In genomic region chr2:174027956-174028355, GRCh38 we compare ENCODE assay signal across 18 cellular contexts.
DNase-seq lines count a peak whose midpoint lies in the region; ATAC-seq and TF ChIP-seq lines count a peak whose summit lies in the region.
"Had no signal": no experiment of that assay in that cellular context is flagged by ENCODE, and none has a peak within 500 bp of the region (broad histone marks: within the 10 kb centered on the region; RNA-seq: fewer than 3 reads in every experiment).

No MANE protein-coding gene starts in this region.

- H3K23ac ChIP-seq in IMR-90 (ENCODE audit: low read depth, low read length) = no peak overlapping the region; the same call in 1 of the 2 replicates
- H3K23ac ChIP-seq in neuronal stem cell (ENCODE audit: low read depth, low read length, poor library complexity) = no peak overlapping the region

- in situ Hi-C loops in IMR-90 (cut with MboI; ENCODE audit: low sequenced_read_pairs) = no loop called here

- POLR2A ChIA-PET in IMR-90 (lab: Charles Lee; ENCODE audit: unreplicated experiment) = interaction anchor here (0.6 kb wide), 1 partner anchor 38 kb away, joined by 15 read pairs; no protein-coding TSS in a partner anchor

- H2AFZ ChIP-seq in IMR-90 (replicated peaks; ENCODE audit: low read length, poor library complexity) = peak overlapping the region; percentile 67
- H2AFZ ChIP-seq in neuronal stem cell (ENCODE audit: low read length) = peak overlapping the region; percentile 12

- H3K4me3 Mint-ChIP-seq in endodermal cell = no peak overlapping the region
- H3K4me3 Mint-ChIP-seq: CD8-positive, alpha-beta T cell; stimulated activated naive B cell treated with anti-CD40 and anti-IgM and Interleukin-4, amounts not matched to agents 10 μg/mL and 1 μg/mL and 100 μg/mL, for 72 hours; T-cell had no signal

- intact Hi-C loops in IMR-90 (cut with micrococcal nuclease) = no loop called here

- TF ChIP-seq POLR2A in IMR-90 (IDR thresholded peaks at IDR 0.05; ENCODE audit: low read depth, low read length) = no peak

- H3K27ac ChIP-seq in IMR-90 (ENCODE audit: insufficient read depth, low read length) = peak overlapping the region; percentile 11; the same call in 1 of the 2 replicates
- no peak overlapping the region for H3K27ac ChIP-seq in endodermal cell (ENCODE audit: low read depth, low read length)
- no peak overlapping the region for H3K27ac ChIP-seq in neuronal stem cell (replicated peaks; ENCODE audit: low read length)
- H3K27ac ChIP-seq: skin epidermis, thoracic aorta had no signal

- peak overlapping the region in 1 of 2 experiments; percentile 54; a peak in 1 of 4 replicates for H4K8ac ChIP-seq in IMR-90 (ENCODE audit: low read depth in 2 of 2, low read length in 2 of 2)
- no peak overlapping the region for H4K8ac ChIP-seq in neuronal stem cell (ENCODE audit: low read depth, low read length)

- no peaks in the 10 kb centered on the region for H3K9me3 Mint-ChIP-seq in endodermal cell
- H3K9me3 Mint-ChIP-seq: CD8-positive, alpha-beta T cell; stimulated activated naive B cell treated with anti-CD40 and anti-IgM and Interleukin-4, amounts not matched to agents 10 μg/mL and 1 μg/mL and 100 μg/mL, for 72 hours; T-cell had no signal

- no peak overlapping the region for H3K4me3 ChIP-seq in IMR-90 (ENCODE audit: insufficient read depth, low read depth, low read length)
- H3K4me3 ChIP-seq in endodermal cell (ENCODE audit: low read length) = no peak overlapping the region
- H3K4me3 ChIP-seq in neuronal stem cell (ENCODE audit: low read length in 2 of 2) = no peak overlapping the region
- H3K4me3 ChIP-seq: skin epidermis, thoracic aorta had no signal

- peak overlapping the region; percentile 61; the same call in 1 of the 2 replicates for H4K5ac ChIP-seq in IMR-90 (ENCODE audit: low read depth, low read length)

- H3K4ac ChIP-seq in IMR-90 (ENCODE audit: low read depth, low read length) (peak overlapping the region; percentile 64), neuronal stem cell (ENCODE audit: low read length) (no peak overlapping the region)

- TF ChIP-seq RAD21 in IMR-90 (IDR thresholded peaks at IDR 0.05; ENCODE audit: low read length) = no peak

- no peaks in the 10 kb centered on the region for H3K9me3 ChIP-seq in IMR-90 (ENCODE audit: control insufficient read depth, insufficient read depth, low read length)
- no peaks in the 10 kb centered on the region for H3K9me3 ChIP-seq in endodermal cell (ENCODE audit: control insufficient read depth, low read length)
- no peaks in the 10 kb centered on the region for H3K9me3 ChIP-seq in neuronal stem cell (replicated peaks in 1 of 2; ENCODE audit: control insufficient read depth in 2 of 2, insufficient read depth in 1 of 2, low read depth in 1 of 2, low read length in 2 of 2)
- H3K9me3 ChIP-seq: thoracic aorta had no signal

- peaks cover 23% of the 10 kb centered on the region for H3K4me1 Mint-ChIP-seq in endodermal cell
- H3K4me1 Mint-ChIP-seq: T-cell had no signal

- H3K36me3 ChIP-seq in IMR-90 (ENCODE audit: control insufficient read depth, insufficient read depth, low read length) = no peaks in the 10 kb centered on the region
- H3K36me3 ChIP-seq in endodermal cell (ENCODE audit: control insufficient read depth, insufficient read depth, low read length) = no peaks in the 10 kb centered on the region
- H3K36me3 ChIP-seq in neuronal stem cell (replicated peaks in 1 of 2; ENCODE audit: control insufficient read depth in 2 of 2, insufficient read depth in 2 of 2, low read length in 2 of 2) = no peaks in the 10 kb centered on the region
- H3K36me3 ChIP-seq: thoracic aorta had no signal

- dilution Hi-C loops in IMR-90 (cut with HindIII; ENCODE audit: low sequenced_read_pairs, unreplicated experiment) = no loop called here

- H2AK9ac ChIP-seq in IMR-90 (replicated peaks; ENCODE audit: low read depth, low read length, poor library complexity) = no peak overlapping the region

- H3K18ac ChIP-seq in IMR-90 (ENCODE audit: low read depth, low read length) = peak overlapping the region; percentile 83
- peak overlapping the region; percentile 53 for H3K18ac ChIP-seq in neuronal stem cell (ENCODE audit: low read length)

- H2AK5ac ChIP-seq in IMR-90 (ENCODE audit: low read depth, low read length) (peak overlapping the region; percentile 23; the same call in 1 of the 2 replicates), neuronal stem cell (ENCODE audit: low read depth, low read length) (no peak overlapping the region)

- H2BK20ac ChIP-seq in IMR-90 (ENCODE audit: low read depth, low read length) = peak overlapping the region; percentile 48; the same call in 1 of the 2 replicates

- H3K36me3 Mint-ChIP-seq in endodermal cell (ENCODE audit: low read depth) = no peaks in the 10 kb centered on the region
- H3K36me3 Mint-ChIP-seq: CD8-positive, alpha-beta T cell; stimulated activated naive B cell treated with anti-CD40 and anti-IgM and Interleukin-4, amounts not matched to agents 10 μg/mL and 1 μg/mL and 100 μg/mL, for 72 hours; T-cell had no signal

- H3K27ac Mint-ChIP-seq in endodermal cell = no peak overlapping the region
- H3K27ac Mint-ChIP-seq: CD8-positive, alpha-beta T cell; stimulated activated naive B cell treated with anti-CD40 and anti-IgM and Interleukin-4, amounts not matched to agents 10 μg/mL and 1 μg/mL and 100 μg/mL, for 72 hours; T-cell had no signal

- H3K9ac ChIP-seq in IMR-90 (ENCODE audit: low read depth, low read length) = no peak overlapping the region
- H3K9ac ChIP-seq in endodermal cell (ENCODE audit: extremely low read depth, low read length, poor library complexity, severe bottlenecking) = peak overlapping the region; percentile 3
- peak overlapping the region; percentile 44 for H3K9ac ChIP-seq in neuronal stem cell (ENCODE audit: low read depth, low read length, poor library complexity)

- no peak overlapping the region for H3K4me2 ChIP-seq in IMR-90 (ENCODE audit: low read depth, low read length)
- H3K4me2 ChIP-seq in neuronal stem cell (ENCODE audit: insufficient read depth, low read length, poor library complexity, severe bottlenecking) = no peak overlapping the region

- no peak overlapping the region for H2BK12ac ChIP-seq in neuronal stem cell (ENCODE audit: low read length)

- CTCF ChIA-PET in IMR-90 (lab: Yijun Ruan, JAX) = interaction anchor here (0.5 kb wide), 1 partner anchor 1307 kb away, joined by 3 read pairs; no protein-coding TSS in a partner anchor

- H4K20me1 ChIP-seq in IMR-90 (ENCODE audit: insufficient read depth, low read length) = no peaks in the 10 kb centered on the region

- WGBS in IMR-90 (ENCODE audit: extremely low coverage in 2 of 2, insufficient read length in 1 of 2), 2 experiments = no CpG with 5 or more reads among the region's 3 CpGs
- 93 to 100% methylated on average over 1 to 3 of the region's 3 CpGs for WGBS in endodermal cell (ENCODE audit: insufficient coverage in 1 of 2, insufficient read length in 1 of 2), 2 experiments
- no CpG with 5 or more reads among the region's 3 CpGs for WGBS in neuronal stem cell (ENCODE audit: extremely low coverage in 2 of 2, insufficient read length in 2 of 2, insufficient replicate concordance in 1 of 2), 2 donors

- no peaks in the 10 kb centered on the region for H3K79me1 ChIP-seq in IMR-90 (ENCODE audit: low read depth in 1 of 2, low read length in 2 of 2)
- no peaks in the 10 kb centered on the region for H3K79me1 ChIP-seq in neuronal stem cell (ENCODE audit: low read depth, low read length)

- peak overlapping the region; percentile 42; the same call in 1 of the 2 replicates for H3K14ac ChIP-seq in IMR-90 (replicated peaks; ENCODE audit: low read depth, low read length)
- H3K14ac ChIP-seq in neuronal stem cell (ENCODE audit: low read length) = no peak overlapping the region

- no peaks in the 10 kb centered on the region for H3K27me3 Mint-ChIP-seq in endodermal cell (ENCODE audit: insufficient read depth)
- H3K27me3 Mint-ChIP-seq: stimulated activated naive B cell treated with anti-CD40 and anti-IgM and Interleukin-4, amounts not matched to agents 10 μg/mL and 1 μg/mL and 100 μg/mL, for 72 hours had no signal

- no peak overlapping the region for H2BK5ac ChIP-seq in IMR-90 (ENCODE audit: low read depth, low read length, poor library complexity, severe bottlenecking)
- no peak overlapping the region for H2BK5ac ChIP-seq in neuronal stem cell (ENCODE audit: low read length)

- no peak overlapping the region for H3K56ac ChIP-seq in IMR-90 (ENCODE audit: extremely low read depth, insufficient read depth, low read length)

- no peak for ATAC-seq in IMR-90 (ENCODE audit: low read depth)
- ATAC-seq: CD8-positive, alpha-beta T cell; left lobe of liver; stimulated activated naive B cell treated with anti-CD40 and anti-IgM and Interleukin-4, amounts not matched to agents 10 μg/mL and 1 μg/mL and 100 μg/mL, for 72 hours; T-cell had no signal

- no TSS peak for BruUV-seq in IMR-90 (replicated peaks; lab: Mats Ljungman, UMichigan)

- DNase-seq in IMR-90 (no peak), NCI-H1694 treated with DMSO at 0.1 percent for 48 hours (lab: John Stamatoyannopoulos, UW) (peak; percentile 81), endodermal cell (no peak), neuronal stem cell (ENCODE audit: low spot score) (no peak), mucosa of gallbladder (ENCODE audit: low spot score) (no peak), DMS79 treated with DMSO at 0.1 percent for 48 hours (lab: John Stamatoyannopoulos, UW) (no peak), OCI-M1 (lab: John Stamatoyannopoulos, UW) (no peak)
- DNase-seq: activated naive CD4-positive, alpha-beta T cell treated with Interleukin-2 at 50 U/mL for 16 hours; activated T-cell treated with anti-CD3 and anti-CD28 coated beads, Interleukin-2, amount 50 U/mL, for 48 hours; CD8-positive, alpha-beta T cell; NCI-H1048; NCI-H2029; NCI-H446 treated with DMSO at 0.1 percent for 48 hours; stimulated activated naive B cell treated with anti-CD40 and anti-IgM and Interleukin-4, amounts not matched to agents 10 μg/mL and 1 μg/mL and 100 μg/mL, for 72 hours; T-cell had no signal

- H3K4me1 ChIP-seq in IMR-90 (ENCODE audit: control insufficient read depth, insufficient read depth, low read length) (peaks cover 33% of the 10 kb centered on the region), endodermal cell (ENCODE audit: control insufficient read depth, insufficient read depth, low read length) (peaks cover 21% of the 10 kb centered on the region), neuronal stem cell (ENCODE audit: control insufficient read depth in 2 of 2, insufficient read depth in 1 of 2, low read depth in 1 of 2, low read length in 2 of 2) (peaks cover 4 to 34% of the 10 kb centered on the region in 2 donors)

- H2BK15ac ChIP-seq in IMR-90 (ENCODE audit: low read depth, low read length) = 0 out of 3 replicates have a peak overlapping the region, but pooled peaks have one; percentile 48
- peak overlapping the region; percentile 26 for H2BK15ac ChIP-seq in neuronal stem cell (ENCODE audit: low read length)

- peak overlapping the region; percentile 68; the same call in 1 of the 2 replicates for H2BK120ac ChIP-seq in IMR-90 (ENCODE audit: low read depth, low read length)
- no peak overlapping the region for H2BK120ac ChIP-seq in neuronal stem cell (ENCODE audit: low read depth, low read length)

- H3K9me1 ChIP-seq in IMR-90 (ENCODE audit: insufficient read depth, low read length) = peaks cover 13% of the 10 kb centered on the region

- TF ChIP-seq CTCF in IMR-90 (conservative IDR thresholded peaks at IDR 0.05; ENCODE audit: low read depth, low read length) = no peak
- no peak for TF ChIP-seq CTCF in endodermal cell (conservative IDR thresholded peaks at IDR 0.05)

- H4K91ac ChIP-seq in IMR-90 (ENCODE audit: insufficient read depth, low read depth, low read length) (no peak overlapping the region; the same call in 1 of the 2 replicates), neuronal stem cell (ENCODE audit: low read depth, low read length, poor library complexity) (no peak overlapping the region)

- H3K27me3 ChIP-seq in IMR-90 (ENCODE audit: control insufficient read depth, insufficient read depth, low read length) (no peaks in the 10 kb centered on the region), endodermal cell (ENCODE audit: control insufficient read depth, insufficient read depth, low read length, poor library complexity, severe bottlenecking) (no peaks in the 10 kb centered on the region), neuronal stem cell (ENCODE audit: control insufficient read depth in 3 of 3, insufficient read depth in 3 of 3, low read depth in 1 of 3, low read length in 3 of 3) (no peaks in the 10 kb centered on the region)
